In genomic region chr16:89490386-89491237, GRCh38 we compare ENCODE assay signal across 9 cellular contexts. TPM values are rescaled to one million over a fixed set of nuclear protein-coding genes. Genes with fewer than 3 reads are reported as not detected.
DNase-seq lines count a peak whose midpoint lies in the region; ATAC-seq, FAIRE-seq and TF ChIP-seq lines count a peak whose summit lies in the region.
"Had no signal": no experiment of that assay in that cellular context is flagged by ENCODE, and none has a peak within 500 bp of the region (broad histone marks: within the 10 kb centered on the region; RNA-seq: fewer than 3 reads in every experiment).

Gene ANKRD11, minus strand, starts transcription at chr16:89490561. Its CDS starts 173,542 bp downstream, at chr16:89317019.

- peaks cover 12 to 20% of the 10 kb centered on the region in 2 donors for H3K4me1 ChIP-seq in kidney (ENCODE audit: control insufficient read depth in 1 of 2, insufficient read depth in 1 of 2, low read depth in 1 of 2, low read length in 2 of 2)

- no peaks in the 10 kb centered on the region for H3K9me3 ChIP-seq in kidney (ENCODE audit: control insufficient read depth in 1 of 2, low read length in 2 of 2)

- peak; percentile 97 for FAIRE-seq in kidney (lab: Jason Lieb, UNC)
- FAIRE-seq: islet of Langerhans had no signal

- H3K9ac ChIP-seq in kidney (ENCODE audit: low read length in 2 of 2), result peak within 1 kb of the TSS; percentile 77 to 80

- peak; percentile 84 for ATAC-seq in HG03432 (IDR thresholded peaks at IDR 0.05; ENCODE audit: unreplicated experiment)

- H3K4me3 ChIP-seq in kidney (ENCODE audit: low read length in 2 of 2), result peak within 1 kb of the TSS; percentile 81 to 89

- no peaks in the 10 kb centered on the region for H3K36me3 ChIP-seq in kidney (ENCODE audit: control insufficient read depth in 1 of 2, insufficient read depth in 2 of 2, low read length in 2 of 2)

- DNase-seq in AG20443 (ENCODE audit: low spot score) (peak; percentile 99), NCI-H510A (lab: John Stamatoyannopoulos, UW) (peak; percentile 94), cerebellum (ENCODE audit: low spot score) (peak; percentile 100), kidney (peak; percentile 100)
- DNase-seq in activated CD4-positive, alpha-beta T cell treated with anti-CD3 and anti-CD28 coated beads for 1 hour, result peak; percentile 98
- DNase-seq in stimulated activated CD4-positive, alpha-beta T cell treated with anti-CD3 and anti-CD28 coated beads, Interleukin-15, amount 100 ng/mL, for 24 hours, result peak; percentile 99

- intact Hi-C loops in kidney (cut with DNase I), result no loop called here

- peak; percentile 86 for TF ChIP-seq POLR2A in GM19099 (IDR thresholded peaks at IDR 0.05; ENCODE audit: extremely low read depth, insufficient read length, low read depth)

- H3K27ac ChIP-seq in kidney (ENCODE audit: low read depth in 2 of 2, low read length in 2 of 2), result peak within 1 kb of the TSS; percentile 90 to 92

- no peak for TF ChIP-seq CTCF in kidney (IDR thresholded peaks at IDR 0.05; ENCODE audit: borderline replicate concordance, extremely low read depth, insufficient read depth)

RNA-seq across cellular contexts. Expression of gene ANKRD11, which starts in this region (rescaled TPM):
- 49.4 TPM for total RNA-seq in cerebellum
- 154 TPM for total RNA-seq in kidney
- polyA plus RNA-seq in kidney (ENCODE audit: insufficient read depth, low read depth, low replicate concordance), result 36.2 TPM

Comparison
In these comparisons a context has a peak if more than half of its experiments do, and no peak if none do; other contexts are left out.
1. Peak in every context shown above with its lines: DNase-seq, ATAC-seq, H3K4me3 ChIP-seq and H3K27ac ChIP-seq.